In genomic region chr16:84937196-84937935, GRCh38 we compare ENCODE assay signal across 24 cellular contexts.
"Had no signal": no experiment of that assay in that cellular context is flagged by ENCODE, and none has a peak within 500 bp of the region (broad histone marks: within the 10 kb centered on the region; RNA-seq: fewer than 3 reads in every experiment).

No MANE protein-coding gene starts in this region.

- DNase-seq: activated CD4-positive, alpha-beta memory T cell treated with anti-CD3 and anti-CD28 coated beads, Interleukin-2, amount 10 ng/mL, durations not matched to agents 7 days and 5 days; activated CD4-positive, alpha-beta T cell treated with anti-CD3 and anti-CD28 coated beads, Interleukin-2, amount 50 U/mL, for 1 hour; activated CD4-positive, CD25-positive, alpha-beta regulatory T cell; activated CD8-positive, alpha-beta memory T cell treated with anti-CD3 and anti-CD28 coated beads, Interleukin-2, amount 50 U/mL, for 4 hours; activated gamma-delta T cell treated with Interleukin-2 at 50 U/mL for 16 hours; activated naive CD4-positive, alpha-beta T cell treated with anti-CD3 and anti-CD28 coated beads, Interleukin-2, amount 10 ng/mL, durations not matched to agents 7 days and 5 days; activated naive CD8-positive, alpha-beta T cell treated with anti-CD3 and anti-CD28 coated beads for 36 hours; activated T-cell treated with anti-CD3 and anti-CD28 coated beads, Interleukin-2, amount 50 U/mL, for 72 hours; caudate nucleus; Kasumi-1; NCI-H1105 treated with DMSO at 0.1 percent for 48 hours; NCI-H1436 treated with DMSO at 0.1 percent for 48 hours; NCI-H187; NCI-H2081; NCI-H510A treated with DMSO at 0.1 percent for 48 hours; NCI-H69; NK-92 treated with Interleukin-12 subunit alpha and Interleukin-12 subunit beta, amount 100 ng/mL, for 24 hours; OCI-M1; SIG-M5; T-helper 17 cell; T-helper 9 cell had no signal

- H3K27ac ChIP-seq: RWPE1, VCaP had no signal

- ATAC-seq: activated T-cell treated with anti-CD3 and anti-CD28 coated beads, Interleukin-2, amount 50 U/mL, for 72 hours; Panc1; T-helper 17 cell had no signal
